ENCODE assay signal across 22 cellular contexts in the genomic region with DNA sequence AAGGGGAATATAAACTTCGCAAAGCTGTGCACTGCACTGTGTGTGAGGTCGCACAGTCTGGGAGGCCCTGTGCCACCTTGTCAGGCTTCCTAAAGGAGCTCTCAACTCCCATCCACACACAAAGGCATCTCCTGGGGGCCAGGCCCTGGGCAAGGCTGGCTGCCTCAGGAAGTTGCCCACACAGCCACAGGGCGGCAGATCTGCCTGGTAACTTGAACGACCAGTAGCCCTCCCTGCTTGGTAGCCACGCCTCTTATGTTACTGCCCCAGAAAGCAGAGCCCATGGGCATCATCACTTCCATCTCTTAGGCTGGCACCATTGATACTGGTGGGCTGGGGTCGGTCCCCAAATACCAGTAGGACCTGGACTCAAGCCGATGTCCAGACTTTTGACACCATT.
"Had no signal": no experiment of that assay in that cellular context is flagged by ENCODE, and none has a peak within 500 bp of the region (broad histone marks: within the 10 kb centered on the region; RNA-seq: fewer than 3 reads in every experiment).

No MANE protein-coding gene starts in this region.

- DNase-seq: activated B cell treated with CpG ODN at 0.5 μM for 24 hours; activated CD4-positive, alpha-beta T cell treated with anti-CD3 and anti-CD28 coated beads for 4 hours; activated CD4-positive, alpha-beta T cell treated with anti-CD3 and anti-CD28 coated beads, Interleukin-2, amount 50 U/mL, for 48 hours; activated CD8-positive, alpha-beta memory T cell treated with anti-CD3 and anti-CD28 coated beads, Interleukin-2, amount 50 U/mL, for 48 hours; activated naive CD4-positive, alpha-beta T cell treated with Interleukin-2 at 50 U/mL for 16 hours; activated naive CD8-positive, alpha-beta T cell treated with anti-CD3 and anti-CD28 coated beads, Interleukin-2, amount 10 ng/mL, durations not matched to agents 7 days and 5 days; activated T-cell treated with anti-CD3 and anti-CD28 coated beads, Interleukin-2, amount 50 U/mL, for 4 hours; amniotic stem cell; cortex of kidney; heart right ventricle; lower lobe of right lung; naive B cell; right lobe of liver; stimulated activated CD4-positive, alpha-beta T cell treated with anti-CD3 and anti-CD28 coated beads, Interleukin-2, amount 100 ng/mL, for 24 hours; stomach; T-helper 9 cell; trophoblast cell had no signal

- H3K27me3 Mint-ChIP-seq: activated B cell treated with CpG ODN at 0.5 μM for 24 hours had no signal

- H3K36me3 Mint-ChIP-seq: activated naive CD8-positive, alpha-beta T cell treated with anti-CD3 and anti-CD28 coated beads, Interleukin-2, amount 10 ng/mL, durations not matched to agents 7 days and 5 days; naive B cell; stimulated activated effector memory CD8-positive, alpha-beta T cell treated with anti-CD3 and anti-CD28 coated beads, Interleukin-12 subunit alpha, Interleukin-12 subunit beta, amount 100 ng/mL, for 72 hours had no signal

- H3K36me3 ChIP-seq: heart right ventricle, lower lobe of right lung, right lobe of liver, stomach, suprapubic skin, vagina had no signal

- H3K4me3 ChIP-seq: heart right ventricle, lower lobe of right lung, right lobe of liver, skin epidermis, stomach, suprapubic skin, vagina had no signal

- H3K27me3 ChIP-seq: right lobe of liver, vagina had no signal

- H3K4me1 ChIP-seq: heart right ventricle, lower lobe of right lung, right lobe of liver, stomach, suprapubic skin, vagina had no signal

- H3K9me3 Mint-ChIP-seq: activated B cell treated with CpG ODN at 0.5 μM for 24 hours; activated naive CD8-positive, alpha-beta T cell treated with anti-CD3 and anti-CD28 coated beads, Interleukin-2, amount 10 ng/mL, durations not matched to agents 7 days and 5 days; activated T-cell treated with anti-CD3 and anti-CD28 coated beads, Interleukin-2, amount 50 U/mL, for 4 hours; naive B cell; stimulated activated effector memory CD8-positive, alpha-beta T cell treated with anti-CD3 and anti-CD28 coated beads, Interleukin-12 subunit alpha, Interleukin-12 subunit beta, amount 100 ng/mL, for 72 hours had no signal

- H3K27ac Mint-ChIP-seq: activated B cell treated with CpG ODN at 0.5 μM for 24 hours; activated naive CD8-positive, alpha-beta T cell treated with anti-CD3 and anti-CD28 coated beads, Interleukin-2, amount 10 ng/mL, durations not matched to agents 7 days and 5 days; naive B cell; stimulated activated effector memory CD8-positive, alpha-beta T cell treated with anti-CD3 and anti-CD28 coated beads, Interleukin-12 subunit alpha, Interleukin-12 subunit beta, amount 100 ng/mL, for 72 hours had no signal

- H3K4me1 Mint-ChIP-seq: activated B cell treated with CpG ODN at 0.5 μM for 24 hours; activated naive CD8-positive, alpha-beta T cell treated with anti-CD3 and anti-CD28 coated beads, Interleukin-2, amount 10 ng/mL, durations not matched to agents 7 days and 5 days; naive B cell; stimulated activated effector memory CD8-positive, alpha-beta T cell treated with anti-CD3 and anti-CD28 coated beads, Interleukin-12 subunit alpha, Interleukin-12 subunit beta, amount 100 ng/mL, for 72 hours had no signal

- ATAC-seq: activated T-cell treated with anti-CD3 and anti-CD28 coated beads, Interleukin-2, amount 50 U/mL, for 4 hours; heart right ventricle; stimulated activated effector memory CD8-positive, alpha-beta T cell treated with anti-CD3 and anti-CD28 coated beads, Interleukin-12 subunit alpha, Interleukin-12 subunit beta, amount 100 ng/mL, for 72 hours had no signal

- H3K27ac ChIP-seq: epithelial cell of prostate, heart right ventricle, lower lobe of right lung, right lobe of liver, skin epidermis, stomach, suprapubic skin, vagina had no signal

- H3K4me3 Mint-ChIP-seq: activated B cell treated with CpG ODN at 0.5 μM for 24 hours; activated naive CD8-positive, alpha-beta T cell treated with anti-CD3 and anti-CD28 coated beads, Interleukin-2, amount 10 ng/mL, durations not matched to agents 7 days and 5 days; activated T-cell treated with anti-CD3 and anti-CD28 coated beads, Interleukin-2, amount 50 U/mL, for 4 hours; naive B cell; stimulated activated effector memory CD8-positive, alpha-beta T cell treated with anti-CD3 and anti-CD28 coated beads, Interleukin-12 subunit alpha, Interleukin-12 subunit beta, amount 100 ng/mL, for 72 hours had no signal
